9 cellular contexts compared by ENCODE assay signal in genomic region chr1:32743380-32744062, GRCh38. TPM values are rescaled to one million over a fixed set of nuclear protein-coding genes. Genes with fewer than 3 reads are reported as not detected.
DNase-seq lines count a peak whose midpoint lies in the region; ATAC-seq, FAIRE-seq and TF ChIP-seq lines count a peak whose summit lies in the region.
"Had no signal": no experiment of that assay in that cellular context is flagged by ENCODE, and none has a peak within 500 bp of the region (broad histone marks: within the 10 kb centered on the region; RNA-seq: fewer than 3 reads in every experiment).

No MANE protein-coding gene starts in this region.

- H3K36me3 ChIP-seq in Caco-2 (ENCODE audit: control insufficient read depth, insufficient read depth, low read length) (no peaks in the 10 kb centered on the region), pancreas (no peaks in the 10 kb centered on the region)

- H3K27ac ChIP-seq in RWPE1 (peak overlapping the region; percentile 94), pancreas (peak overlapping the region; percentile 94 to 98 (median 95))

- no peak for FAIRE-seq in pancreas (lab: Jason Lieb, UNC)

- H3K4me1 Mint-ChIP-seq in Caco-2 (ENCODE audit: low read depth, unreplicated experiment) = no peaks in the 10 kb centered on the region

- intact Hi-C loops in Caco-2 (cut with micrococcal nuclease; ENCODE audit: unreplicated experiment) (no loop called here), pancreas (cut with DNase I) (no loop called here)

- 15 to 19% methylated on average over 5 of the region's 5 CpGs for WGBS in pancreas, 2 donors

- H3K27ac Mint-ChIP-seq in Caco-2 (ENCODE audit: unreplicated experiment) = no peak overlapping the region

- TF ChIP-seq CTCF in Caco-2 (IDR thresholded peaks at IDR 0.05; ENCODE audit: insufficient read depth in 1 of 2, low read depth in 1 of 2, low read length in 1 of 2, severe bottlenecking in 1 of 2, unreplicated experiment in 1 of 2) (no peak), RWPE1 (conservative IDR thresholded peaks at IDR 0.05; ENCODE audit: low read depth) (no peak), pancreas (IDR thresholded peaks at IDR 0.05) (no peak), GM10266 (IDR thresholded peaks at IDR 0.05; ENCODE audit: control insufficient read depth, insufficient read depth, low read depth, missing control alignments) (no peak), GM20000 (IDR thresholded peaks at IDR 0.05; ENCODE audit: extremely low read depth, missing control alignments) (no peak)

- H3K27me3 Mint-ChIP-seq in Caco-2 (ENCODE audit: insufficient read depth, unreplicated experiment) = no peaks in the 10 kb centered on the region

- no peaks in the 10 kb centered on the region for H3K9me3 Mint-ChIP-seq in Caco-2 (ENCODE audit: unreplicated experiment)

- H3K4me3 Mint-ChIP-seq in Caco-2 (ENCODE audit: unreplicated experiment) = peak overlapping the region; percentile 76

- CTCF ChIA-PET in Caco-2 (lab: Charles Lee) = interaction anchor here (1.0 to 1.3 kb wide), 2 partner anchors 14 to 31 kb away, joined by 3 to 10 read pairs; no protein-coding TSS in a partner anchor
- CTCF ChIA-PET in RWPE1 (lab: Yijun Ruan, JAX) = interaction anchor here (1.7 kb wide), 1 partner anchor 31 kb away, joined by 13 read pairs; no protein-coding TSS in a partner anchor

- DNase-seq in Caco-2 (no peak), RWPE1 (ENCODE audit: low spot score) (no peak), fibroblast of gingiva (ENCODE audit: low read depth) (peak; percentile 16), pancreas (no peak), NCI-H526 (lab: John Stamatoyannopoulos, UW) (no peak), GM10266 (ENCODE audit: extremely low spot score) (no peak), GM20000 (ENCODE audit: low spot score) (no peak)
- DNase-seq: NCI-H1105 had no signal

- POLR2A ChIA-PET in Caco-2 (lab: Charles Lee) = no interaction called here
- POLR2A ChIA-PET in RWPE1 (lab: Yijun Ruan, JAX; ENCODE audit: low non-redundant PET) = interaction anchor here (0.6 kb wide), 1 partner anchor 54 kb away, joined by 8 read pairs; no protein-coding TSS in a partner anchor

- BruUV-seq in Caco-2 (replicated peaks; lab: Mats Ljungman, UMichigan) = no TSS peak

- peaks cover 30% of the 10 kb centered on the region for H3K36me3 Mint-ChIP-seq in Caco-2 (ENCODE audit: insufficient read depth, unreplicated experiment)

- H3K27me3 ChIP-seq in Caco-2 (replicated peaks; ENCODE audit: control insufficient read depth, insufficient read depth, low read length) = no peaks in the 10 kb centered on the region
- H3K27me3 ChIP-seq in pancreas = no peaks in the 10 kb centered on the region

- H3K9me3 ChIP-seq in Caco-2 (no peaks in the 10 kb centered on the region), pancreas (no peaks in the 10 kb centered on the region)

- ATAC-seq in pancreas (peak; percentile 45 to 72 (median 56)), HG03442 (IDR thresholded peaks at IDR 0.05; ENCODE audit: unreplicated experiment) (no peak)

- H3K4me3 ChIP-seq in Caco-2 (ENCODE audit: low read depth, low read length) (peak overlapping the region; percentile 76), pancreas (peak overlapping the region in 3 of 4 donors; percentile 57 to 84 (median 81))

- H3K4me1 ChIP-seq in Caco-2 = peaks cover 28% of the 10 kb centered on the region
- peaks cover 3 to 23% (median 14%) of the 10 kb centered on the region in 3 donors for H3K4me1 ChIP-seq in pancreas

RNA-seq across cellular contexts. Expression of gene SYNC, which starts 41.0 kb away (rescaled TPM):
- 0.20 TPM in 1 of 2 replicates, not detected in the other for total RNA-seq in Caco-2 (2022)
- total RNA-seq in pancreas = 1 to 10 TPM in 3 of 6 donors, under 1 TPM in 3; 0.28 to 1.3 (median 0.80) TPM
- under 1 TPM; 0.52 to 0.91 TPM for polyA plus RNA-seq in pancreas
